ENCODE assay signal across 2 cellular contexts in genomic region chr10:119896061-119896655, GRCh38.
TF ChIP-seq lines count a peak whose summit lies in the region.

No MANE protein-coding gene starts in this region.

TF ChIP-seq in SK-N-SH, 30 proteins besides CTCF, POLR2A, EP300 and RAD21 (continued from another document):
- TF ChIP-seq REST (IDR thresholded peaks at IDR 0.05; ENCODE audit: low read depth, low read length) (no peak), NFIC (IDR thresholded peaks at IDR 0.05; ENCODE audit: borderline replicate concordance) (no peak), YY1 (IDR thresholded peaks at IDR 0.05; ENCODE audit: low read depth) (no peak), RFX5 (IDR thresholded peaks at IDR 0.05; ENCODE audit: low read length) (no peak), FOSL2 (IDR thresholded peaks at IDR 0.05; ENCODE audit: borderline replicate concordance, low read depth) (no peak)
- TF ChIP-seq, protein P1, sequence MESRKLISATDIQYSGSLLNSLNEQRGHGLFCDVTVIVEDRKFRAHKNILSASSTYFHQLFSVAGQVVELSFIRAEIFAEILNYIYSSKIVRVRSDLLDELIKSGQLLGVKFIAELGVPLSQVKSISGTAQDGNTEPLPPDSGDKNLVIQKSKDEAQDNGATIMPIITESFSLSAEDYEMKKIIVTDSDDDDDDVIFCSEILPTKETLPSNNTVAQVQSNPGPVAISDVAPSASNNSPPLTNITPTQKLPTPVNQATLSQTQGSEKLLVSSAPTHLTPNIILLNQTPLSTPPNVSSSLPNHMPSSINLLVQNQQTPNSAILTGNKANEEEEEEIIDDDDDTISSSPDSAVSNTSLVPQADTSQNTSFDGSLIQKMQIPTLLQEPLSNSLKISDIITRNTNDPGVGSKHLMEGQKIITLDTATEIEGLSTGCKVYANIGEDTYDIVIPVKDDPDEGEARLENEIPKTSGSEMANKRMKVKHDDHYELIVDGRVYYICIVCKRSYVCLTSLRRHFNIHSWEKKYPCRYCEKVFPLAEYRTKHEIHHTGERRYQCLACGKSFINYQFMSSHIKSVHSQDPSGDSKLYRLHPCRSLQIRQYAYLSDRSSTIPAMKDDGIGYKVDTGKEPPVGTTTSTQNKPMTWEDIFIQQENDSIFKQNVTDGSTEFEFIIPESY (IDR thresholded peaks at IDR 0.05; ENCODE audit: borderline replicate concordance, low read depth) = no peak

TF ChIP-seq in SK-N-SH treated with all-trans-retinoic acid at 6 μM for 48 hours, 23 proteins besides CTCF, POLR2A, EP300 and RAD21 (continued from another document):
- TF ChIP-seq, protein P2, sequence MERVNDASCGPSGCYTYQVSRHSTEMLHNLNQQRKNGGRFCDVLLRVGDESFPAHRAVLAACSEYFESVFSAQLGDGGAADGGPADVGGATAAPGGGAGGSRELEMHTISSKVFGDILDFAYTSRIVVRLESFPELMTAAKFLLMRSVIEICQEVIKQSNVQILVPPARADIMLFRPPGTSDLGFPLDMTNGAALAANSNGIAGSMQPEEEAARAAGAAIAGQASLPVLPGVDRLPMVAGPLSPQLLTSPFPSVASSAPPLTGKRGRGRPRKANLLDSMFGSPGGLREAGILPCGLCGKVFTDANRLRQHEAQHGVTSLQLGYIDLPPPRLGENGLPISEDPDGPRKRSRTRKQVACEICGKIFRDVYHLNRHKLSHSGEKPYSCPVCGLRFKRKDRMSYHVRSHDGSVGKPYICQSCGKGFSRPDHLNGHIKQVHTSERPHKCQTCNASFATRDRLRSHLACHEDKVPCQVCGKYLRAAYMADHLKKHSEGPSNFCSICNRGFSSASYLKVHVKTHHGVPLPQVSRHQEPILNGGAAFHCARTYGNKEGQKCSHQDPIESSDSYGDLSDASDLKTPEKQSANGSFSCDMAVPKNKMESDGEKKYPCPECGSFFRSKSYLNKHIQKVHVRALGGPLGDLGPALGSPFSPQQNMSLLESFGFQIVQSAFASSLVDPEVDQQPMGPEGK (CRISPR knock-in tag; IDR thresholded peaks at IDR 0.05; ENCODE audit: borderline replicate concordance) = no peak
- TF ChIP-seq ZNF70 (CRISPR knock-in tag; IDR thresholded peaks at IDR 0.05) (no peak), POU6F1 (CRISPR knock-in tag; IDR thresholded peaks at IDR 0.05; ENCODE audit: borderline replicate concordance, low read depth) (no peak), CSDC2 (CRISPR knock-in tag; IDR thresholded peaks at IDR 0.05) (no peak), OSR1 (CRISPR knock-in tag; IDR thresholded peaks at IDR 0.05) (no peak), ZFP30 (CRISPR knock-in tag; IDR thresholded peaks at IDR 0.05) (no peak), TOX (CRISPR knock-in tag; IDR thresholded peaks at IDR 0.05; ENCODE audit: borderline replicate concordance) (no peak), ZFP3 (CRISPR knock-in tag; IDR thresholded peaks at IDR 0.05) (no peak)
